8 cellular contexts compared by ENCODE assay signal in the genomic region with DNA sequence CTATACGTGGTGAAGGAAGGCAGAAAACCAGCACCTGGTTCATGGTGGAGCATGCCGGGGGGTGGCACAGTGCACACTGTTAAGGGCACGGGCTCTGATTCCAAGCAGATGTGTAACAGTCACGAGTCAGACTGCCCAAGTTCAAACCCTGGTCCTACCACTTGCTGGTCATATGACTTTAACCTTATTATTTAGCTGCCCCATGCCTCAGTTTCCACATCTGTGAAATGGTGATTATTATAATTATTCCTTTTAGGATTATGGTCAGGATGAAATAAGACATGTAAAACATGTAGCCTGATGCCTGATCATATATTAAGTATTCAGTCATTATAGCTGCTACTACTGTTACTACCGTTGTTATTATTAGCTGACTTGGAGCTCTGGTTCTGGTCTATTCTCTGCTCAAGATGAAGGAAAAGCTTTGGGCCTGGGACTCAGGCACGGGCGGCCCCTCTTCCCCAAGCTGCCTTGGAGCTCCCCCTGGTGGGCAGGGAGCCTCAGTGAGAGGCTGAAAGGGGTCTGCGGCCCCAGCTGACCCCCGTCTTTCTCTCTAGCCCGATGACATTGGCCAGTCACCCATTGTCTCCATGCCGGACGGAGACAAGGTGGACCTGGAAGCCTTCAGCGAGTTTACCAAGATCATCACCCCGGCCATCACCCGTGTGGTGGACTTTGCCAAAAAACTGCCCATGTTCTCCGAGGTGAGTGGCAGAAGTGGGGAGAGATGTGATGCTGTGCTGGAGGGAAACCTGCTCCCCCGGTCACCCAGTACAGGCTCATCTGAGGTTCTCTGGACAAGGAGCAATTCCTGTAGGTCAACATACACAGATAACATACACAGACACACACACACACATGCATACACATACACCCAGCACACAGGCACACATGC. TPM values are rescaled to one million over a fixed set of nuclear protein-coding genes. Genes with fewer than 3 reads are reported as not detected.
DNase-seq lines count a peak whose midpoint lies in the region; ATAC-seq, FAIRE-seq and TF ChIP-seq lines count a peak whose summit lies in the region.

No MANE protein-coding gene starts in this region.

- no peaks in the 10 kb centered on the region for H3K27me3 Mint-ChIP-seq in astrocyte (ENCODE audit: low read depth, unreplicated experiment)

- no peaks in the 10 kb centered on the region for H3K9me3 Mint-ChIP-seq in astrocyte (ENCODE audit: unreplicated experiment)

- H3K9me1 ChIP-seq in keratinocyte (ENCODE audit: control insufficient read depth, extremely low read depth, insufficient read depth, low read length) = no peaks in the 10 kb centered on the region

- no peak overlapping the region for H2AFZ ChIP-seq in astrocyte (ENCODE audit: low read depth, low read length)
- H2AFZ ChIP-seq in keratinocyte (ENCODE audit: control insufficient read depth, low read length) = no peak overlapping the region

- POLR2A ChIA-PET in AG04449 (lab: Yijun Ruan, JAX) (no interaction called here), Panc1 (lab: Charles Lee) (interaction anchor here (0.6 kb wide), 1 partner anchor 17 kb away, joined by 26 read pairs; no protein-coding TSS in a partner anchor)

- BruUV-seq in Panc1 (replicated peaks; lab: Mats Ljungman, UMichigan) = no TSS peak

- no peaks in the 10 kb centered on the region for H3K36me3 ChIP-seq in Panc1 (ENCODE audit: control insufficient read depth, insufficient read depth, low read length)
- peaks cover 12% of the 10 kb centered on the region for H3K36me3 ChIP-seq in astrocyte (ENCODE audit: insufficient read depth, low read length)
- peaks cover 5 to 6% of the 10 kb centered on the region in 2 experiments for H3K36me3 ChIP-seq in keratinocyte (ENCODE audit: control insufficient read depth in 2 of 2, extremely low read depth in 1 of 2, insufficient read depth in 2 of 2, low read length in 2 of 2)

- no peak overlapping the region for H3K9ac ChIP-seq in astrocyte (ENCODE audit: low read length)
- H3K9ac ChIP-seq in keratinocyte (ENCODE audit: control insufficient read depth, extremely low read depth, insufficient read depth, low read length) = no peak overlapping the region

- no peak overlapping the region for H3K4me3 ChIP-seq in AG04449 (ENCODE audit: low read depth, low read length)
- H3K4me3 ChIP-seq in Panc1 (ENCODE audit: low read depth in 2 of 2, low read length in 2 of 2) = no peak overlapping the region
- H3K4me3 ChIP-seq in astrocyte (ENCODE audit: insufficient read depth, low read depth, low read length) = no peak overlapping the region
- no peak overlapping the region for H3K4me3 ChIP-seq in keratinocyte (ENCODE audit: control insufficient read depth in 2 of 3, extremely low read depth in 1 of 3, insufficient read depth in 2 of 3, low read depth in 1 of 3, low read length in 3 of 3)

- peaks cover 22% of the 10 kb centered on the region for H3K36me3 Mint-ChIP-seq in astrocyte (ENCODE audit: low read depth, unreplicated experiment)

- no peak overlapping the region for H3K27ac Mint-ChIP-seq in astrocyte (ENCODE audit: unreplicated experiment)

- H3K9me3 ChIP-seq in Panc1 (ENCODE audit: control insufficient read depth, insufficient read depth, low read depth, low read length) (no peaks in the 10 kb centered on the region), astrocyte (ENCODE audit: insufficient read depth, low read depth, low read length) (no peaks in the 10 kb centered on the region), keratinocyte (ENCODE audit: control insufficient read depth, low read depth, low read length) (no peaks in the 10 kb centered on the region)

- TF ChIP-seq POLR2A in GM12892 (IDR thresholded peaks at IDR 0.05; ENCODE audit: low read depth, low read length) = no peak

- H3K27ac ChIP-seq in Panc1 (ENCODE audit: low read length) (no peak overlapping the region), astrocyte (ENCODE audit: low read depth, low read length) (no peak overlapping the region), keratinocyte (ENCODE audit: control insufficient read depth, insufficient read depth, low read length) (no peak overlapping the region)

- in situ Hi-C loops in Panc1 (cut with HindIII; ENCODE audit: low pct_unique_long_range_greater_than_20kb, low sequenced_read_pairs) = no loop called here

- CTCF ChIA-PET in AG04449 (lab: Yijun Ruan, JAX) = interaction anchor here (0.6 to 19.3 kb wide), 23 partner anchors 8 to 128 kb away, joined by 3 to 273 read pairs (median 9); a partner anchor contains a TSS
- CTCF ChIA-PET in Panc1 (lab: Charles Lee) = interaction anchor here (0.5 to 1.6 kb wide), 6 partner anchors 11 to 72 kb away, joined by 3 to 13 read pairs (median 6); a partner anchor contains a TSS

- H3K4me1 ChIP-seq in Panc1 (ENCODE audit: control insufficient read depth, insufficient read depth, low read length) (peaks cover 7% of the 10 kb centered on the region; the same call in 1 of the 2 replicates), astrocyte (ENCODE audit: insufficient read depth, low read length) (peaks cover 2% of the 10 kb centered on the region), keratinocyte (ENCODE audit: control insufficient read depth, extremely low read depth, insufficient read depth, low read length) (no peaks in the 10 kb centered on the region)

- FAIRE-seq in GM12892 (lab: Jason Lieb, UNC) (no peak), astrocyte (lab: Jason Lieb, UNC) (no peak), keratinocyte (lab: Jason Lieb, UNC) (peak; percentile 59)

- no peak overlapping the region for H3K4me2 ChIP-seq in astrocyte (ENCODE audit: low read length)
- H3K4me2 ChIP-seq in keratinocyte (ENCODE audit: control insufficient read depth, extremely low read depth, insufficient read depth, low read depth, low read length) = no peak overlapping the region

- intact Hi-C loops in Panc1 (cut with micrococcal nuclease; ENCODE audit: unreplicated experiment) = loop anchor here (1.0 kb wide), 1 partner anchor 73 kb away; no protein-coding TSS in a partner anchor

- no peaks in the 10 kb centered on the region for H3K27me3 ChIP-seq in Panc1 (ENCODE audit: control insufficient read depth, insufficient read depth, low read length)
- no peaks in the 10 kb centered on the region for H3K27me3 ChIP-seq in astrocyte (ENCODE audit: insufficient read depth, low read length)
- no peaks in the 10 kb centered on the region for H3K27me3 ChIP-seq in keratinocyte (ENCODE audit: control insufficient read depth, extremely low read depth, insufficient read depth, low read length)

- no peaks in the 10 kb centered on the region for H3K79me2 ChIP-seq in astrocyte (ENCODE audit: insufficient read depth, low read length)
- H3K79me2 ChIP-seq in keratinocyte (ENCODE audit: control insufficient read depth, insufficient read depth, low read length) = no peaks in the 10 kb centered on the region

- TF ChIP-seq CTCF in AG04449 (IDR thresholded peaks at IDR 0.05; ENCODE audit: insufficient read depth, low read length, missing control alignments) (peak; percentile 75), Panc1 (IDR thresholded peaks at IDR 0.05) (peak; percentile 96), astrocyte (IDR thresholded peaks at IDR 0.05; ENCODE audit: insufficient read depth, low read depth, low read length) (peak; percentile 56), keratinocyte (optimal IDR thresholded peaks at IDR 0.05 in 1 of 3, IDR thresholded peaks at IDR 0.05 in 1 of 3, conservative IDR thresholded peaks at IDR 0.05 in 1 of 3; ENCODE audit: extremely low read depth in 1 of 3, insufficient read depth in 2 of 3, low read length in 3 of 3) (peak; percentile 75 to 84 (median 83))

- H3K4me1 Mint-ChIP-seq in astrocyte (ENCODE audit: low read depth, unreplicated experiment) = peaks cover 2% of the 10 kb centered on the region

- DNase-seq in AG04449 (ENCODE audit: low read depth, low spot score) (no peak), GM12892 (ENCODE audit: insufficient read length) (peak; percentile 80), Panc1 (ENCODE audit: low read depth, low spot score) (no peak), astrocyte (ENCODE audit: low read depth) (no peak), keratinocyte (ENCODE audit: low read depth, low spot score) (no peak), NCI-H774 (lab: John Stamatoyannopoulos, UW) (no peak)
- DNase-seq in stimulated activated naive CD8-positive, alpha-beta T cell treated with anti-CD3 and anti-CD28 coated beads, Interleukin-15, Interleukin-2, amounts not matched to agents 100 U/mL and 50 U/mL, for 24 hours = peak; percentile 82

- ATAC-seq in Panc1 (peak; percentile 84), HG02759 (IDR thresholded peaks at IDR 0.05; ENCODE audit: unreplicated experiment) (no peak)
- peak; percentile 39 for ATAC-seq in stimulated activated naive CD8-positive, alpha-beta T cell treated with anti-CD3 and anti-CD28 coated beads, Interleukin-15, Interleukin-2, amounts not matched to agents 100 U/mL and 50 U/mL, for 24 hours

- dilution Hi-C loops in keratinocyte (cut with MboI; ENCODE audit: extremely low pct_ligation_motif_present, low sequenced_read_pairs) = no loop called here

- H3K4me3 Mint-ChIP-seq in astrocyte (ENCODE audit: unreplicated experiment) = no peak overlapping the region

- H4K20me1 ChIP-seq in astrocyte (ENCODE audit: insufficient read depth, low read length) (peaks cover 2% of the 10 kb centered on the region), keratinocyte (ENCODE audit: control insufficient read depth, extremely low read depth, insufficient read depth, low read length) (no peaks in the 10 kb centered on the region)

RNA-seq across cellular contexts. Expression of a gene that starts 14.0 kb away (rescaled TPM):
- polyA plus RNA-seq in GM12892 (2012; ENCODE audit: missing spikeins) = 1.2 TPM
- total RNA-seq in Panc1 (2021; ENCODE audit: unreplicated experiment) (8.8 TPM), astrocyte (8.7 and 10.1 TPM in 2 replicates)
- polyA plus RNA-seq in Panc1 (2012; ENCODE audit: insufficient read length) = 8.6 TPM
- polyA plus RNA-seq in keratinocyte = 0.46 to 7.5 TPM (median 1.0 TPM) in 3 replicates
- polyA plus RNA-seq in keratinocyte (2011; ENCODE audit: low read depth) = 25.7 TPM
- polyA plus RNA-seq in keratinocyte (2011; cell fraction: cytosol; rRNA removed) = 2.4 and 5.9 TPM in 2 replicates
- polyA plus RNA-seq in keratinocyte (2011; cell fraction: nucleus; rRNA removed) = 8.9 and 15.2 TPM in 2 replicates
- 12.2 and 71.1 TPM in 2 replicates for polyA plus RNA-seq in keratinocyte (2012; ENCODE audit: low replicate concordance)
- polyA minus RNA-seq in keratinocyte = 2.1 to 31.5 TPM (median 3.6 TPM) in 3 replicates
- polyA minus RNA-seq in keratinocyte (2011; cell fraction: cytosol; rRNA and poly(A)+ RNA removed) = 7.7 TPM
- 5.7 and 10.2 TPM in 2 replicates for polyA minus RNA-seq in keratinocyte (2011; cell fraction: nucleus; rRNA and poly(A)+ RNA removed)

RNA-seq across cellular contexts. Expression of a gene that starts 23.6 kb away (rescaled TPM):
- 1.5 TPM for polyA plus RNA-seq in GM12892 (2012; ENCODE audit: missing spikeins)
- total RNA-seq in Panc1 (2021; ENCODE audit: unreplicated experiment) = 11.7 TPM
- 13.6 TPM for polyA plus RNA-seq in Panc1 (2012; ENCODE audit: insufficient read length)
- total RNA-seq in astrocyte = 16.7 and 20.4 TPM in 2 replicates
- 3.3 to 5.9 TPM (median 4.5 TPM) in 3 replicates for polyA plus RNA-seq in keratinocyte
- 2.3 TPM for polyA plus RNA-seq in keratinocyte (2011; ENCODE audit: low read depth)
- polyA plus RNA-seq in keratinocyte (2011; cell fraction: cytosol; rRNA removed) = 2.5 and 4.4 TPM in 2 replicates
- 5.2 and 5.8 TPM in 2 replicates for polyA plus RNA-seq in keratinocyte (2011; cell fraction: nucleus; rRNA removed)
- 4.9 and 8.4 TPM in 2 replicates for polyA plus RNA-seq in keratinocyte (2012; ENCODE audit: low replicate concordance)
- polyA minus RNA-seq in keratinocyte = 4.8 to 14.7 TPM (median 4.9 TPM) in 3 replicates
- polyA minus RNA-seq in keratinocyte (2011; cell fraction: cytosol; rRNA and poly(A)+ RNA removed) = 5.6 TPM
- 2.4 and 3.2 TPM in 2 replicates for polyA minus RNA-seq in keratinocyte (2011; cell fraction: nucleus; rRNA and poly(A)+ RNA removed)

RNA-seq across cellular contexts. Expression of a gene that starts 32.2 kb away (rescaled TPM):
- 47.6 TPM for polyA plus RNA-seq in GM12892 (2012; ENCODE audit: missing spikeins)
- total RNA-seq in Panc1 (2021; ENCODE audit: unreplicated experiment) (93.9 TPM), astrocyte (49.2 and 56.4 TPM in 2 replicates)
- polyA plus RNA-seq in Panc1 (2012; ENCODE audit: insufficient read length) = 89.2 TPM
- polyA plus RNA-seq in keratinocyte = 45.3 to 77.3 TPM (median 47.2 TPM) in 3 replicates
- polyA plus RNA-seq in keratinocyte (2011; ENCODE audit: low read depth) = 20.0 TPM
- polyA plus RNA-seq in keratinocyte (2011; cell fraction: cytosol; rRNA removed) = 54.1 and 62.2 TPM in 2 replicates
- polyA plus RNA-seq in keratinocyte (2011; cell fraction: nucleus; rRNA removed) = 134 and 168 TPM in 2 replicates
- polyA plus RNA-seq in keratinocyte (2012; ENCODE audit: low replicate concordance) = 30.8 and 51.5 TPM in 2 replicates
- polyA minus RNA-seq in keratinocyte = 82.2 to 244 TPM (median 85.5 TPM) in 3 replicates
- 97.8 TPM for polyA minus RNA-seq in keratinocyte (2011; cell fraction: cytosol; rRNA and poly(A)+ RNA removed)
- 89.3 and 107 TPM in 2 replicates for polyA minus RNA-seq in keratinocyte (2011; cell fraction: nucleus; rRNA and poly(A)+ RNA removed)

RNA-seq across cellular contexts. Expression of a gene that starts 35.4 kb away (rescaled TPM):
- 57.4 TPM for polyA plus RNA-seq in GM12892 (2012; ENCODE audit: missing spikeins)
- total RNA-seq in Panc1 (2021; ENCODE audit: unreplicated experiment) (96.3 TPM), astrocyte (81.9 and 83.3 TPM in 2 replicates)
- 48.8 TPM for polyA plus RNA-seq in Panc1 (2012; ENCODE audit: insufficient read length)
- 41.8 to 66.8 TPM (median 56.9 TPM) in 3 replicates for polyA plus RNA-seq in keratinocyte
- 54.9 TPM for polyA plus RNA-seq in keratinocyte (2011; ENCODE audit: low read depth)
- polyA plus RNA-seq in keratinocyte (2011; cell fraction: cytosol; rRNA removed) = 31.4 and 53.5 TPM in 2 replicates
- polyA plus RNA-seq in keratinocyte (2011; cell fraction: nucleus; rRNA removed) = 106 and 140 TPM in 2 replicates
- polyA plus RNA-seq in keratinocyte (2012; ENCODE audit: low replicate concordance) = 42.8 and 49.4 TPM in 2 replicates
- polyA minus RNA-seq in keratinocyte = 9.9 to 38.5 TPM (median 27.3 TPM) in 3 replicates
- polyA minus RNA-seq in keratinocyte (2011; cell fraction: cytosol; rRNA and poly(A)+ RNA removed) = 23.0 TPM
- 28.5 and 50.4 TPM in 2 replicates for polyA minus RNA-seq in keratinocyte (2011; cell fraction: nucleus; rRNA and poly(A)+ RNA removed)

RNA-seq across cellular contexts. Expression of a gene that starts 53.9 kb away (rescaled TPM):
- polyA plus RNA-seq in GM12892 (2012; ENCODE audit: missing spikeins) = 49.2 TPM
- total RNA-seq in Panc1 (2021; ENCODE audit: unreplicated experiment) (97.4 TPM), astrocyte (55.0 and 56.1 TPM in 2 replicates)
- 52.3 TPM for polyA plus RNA-seq in Panc1 (2012; ENCODE audit: insufficient read length)
- 17.3 to 32.1 TPM (median 26.9 TPM) in 3 replicates for polyA plus RNA-seq in keratinocyte
- polyA plus RNA-seq in keratinocyte (2011; ENCODE audit: low read depth) = 37.1 TPM
- 15.8 and 24.7 TPM in 2 replicates for polyA plus RNA-seq in keratinocyte (2011; cell fraction: cytosol; rRNA removed)
- polyA plus RNA-seq in keratinocyte (2011; cell fraction: nucleus; rRNA removed) = 70.6 and 74.1 TPM in 2 replicates
- polyA plus RNA-seq in keratinocyte (2012; ENCODE audit: low replicate concordance) = 27.0 and 27.8 TPM in 2 replicates
- polyA minus RNA-seq in keratinocyte = 12.6 to 81.1 TPM (median 23.1 TPM) in 3 replicates
- polyA minus RNA-seq in keratinocyte (2011; cell fraction: cytosol; rRNA and poly(A)+ RNA removed) = 16.5 TPM
- polyA minus RNA-seq in keratinocyte (2011; cell fraction: nucleus; rRNA and poly(A)+ RNA removed) = 12.3 and 18.8 TPM in 2 replicates

Comparison
In these comparisons a context has a peak if more than half of its experiments do, and no peak if none do; other contexts are left out.
1. DNase-seq: peak in GM12892 (single experiment) and stimulated activated naive CD8-positive, alpha-beta T cell treated with anti-CD3 and anti-CD28 coated beads, Interleukin-15, Interleukin-2, amounts not matched to agents 100 U/mL and 50 U/mL, for 24 hours (single experiment); none in AG04449 (single experiment), Panc1 (single experiment), astrocyte (single experiment), keratinocyte (single experiment) and NCI-H774 (single experiment).
2. Peak in every context shown above with its lines, with median percentiles within 50 percentile points of each other: CTCF ChIP-seq.